In the genomic region with DNA sequence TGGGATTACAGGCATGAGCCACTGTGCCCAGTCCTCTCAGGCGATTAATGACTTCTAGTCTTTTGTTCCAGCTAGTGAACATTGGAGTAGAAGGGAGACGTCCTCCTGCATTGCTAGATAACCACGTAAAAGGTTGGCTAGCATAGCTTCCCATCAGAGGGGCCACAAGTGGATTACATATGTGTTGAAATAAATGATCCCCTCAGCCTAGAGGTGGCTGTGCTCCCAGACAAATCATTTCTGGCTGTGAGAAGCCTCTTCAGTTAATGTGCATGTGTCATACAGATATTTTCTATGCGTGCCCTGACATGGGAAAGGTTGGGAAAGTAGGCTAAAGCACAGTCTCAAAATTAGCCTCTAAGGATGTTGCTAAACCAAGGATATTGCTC, we compare ENCODE assay signal across 20 cellular contexts. TPM values are rescaled to one million over a fixed set of nuclear protein-coding genes. Genes with fewer than 3 reads are reported as not detected.
DNase-seq lines count a peak whose midpoint lies in the region; ATAC-seq and TF ChIP-seq lines count a peak whose summit lies in the region.
"Had no signal": no experiment of that assay in that cellular context is flagged by ENCODE, and none has a peak within 500 bp of the region (broad histone marks: within the 10 kb centered on the region; RNA-seq: fewer than 3 reads in every experiment).

No MANE protein-coding gene starts in this region.

- H3K4me3 ChIP-seq in CD8-positive, alpha-beta T cell (ENCODE audit: low read depth, low read length): no peak overlapping the region
- H3K4me3 ChIP-seq in fibroblast of mammary gland (ENCODE audit: control insufficient read depth, low read depth, low read length): no peak overlapping the region
- H3K4me3 ChIP-seq in sigmoid colon: no peak overlapping the region
- H3K4me3 ChIP-seq: BLaER1, upper lobe of left lung had no signal

- no peaks in the 10 kb centered on the region for H3K27me3 Mint-ChIP-seq in CD8-positive, alpha-beta T cell (ENCODE audit: low read depth)

- H3K4me1 Mint-ChIP-seq in CD8-positive, alpha-beta T cell (ENCODE audit: low read depth): peaks cover 91% of the 10 kb centered on the region

- H3K27me3 ChIP-seq in CD8-positive, alpha-beta T cell (ENCODE audit: insufficient read depth, low read length): no peaks in the 10 kb centered on the region
- H3K27me3 ChIP-seq in sigmoid colon: no peaks in the 10 kb centered on the region
- H3K27me3 ChIP-seq: BLaER1, upper lobe of left lung had no signal

- CTCF ChIA-PET in CD8-positive, alpha-beta T cell (lab: Charles Lee): interaction anchor here (0.8 to 3.3 kb wide), 7 partner anchors 12 to 1118 kb away, joined by 3 to 15 read pairs (median 5); a partner anchor contains a TSS

- no peak for TF ChIP-seq POLR2A in sigmoid colon (IDR thresholded peaks at IDR 0.05)

- peak overlapping the region; percentile 19 for H3K4me3 Mint-ChIP-seq in CD8-positive, alpha-beta T cell
- H3K4me3 Mint-ChIP-seq: activated T-cell treated with anti-CD3 and anti-CD28 coated beads, Interleukin-2, amount 50 U/mL, for 72 hours had no signal

- no peak overlapping the region for H3K27ac Mint-ChIP-seq in CD8-positive, alpha-beta T cell
- H3K27ac Mint-ChIP-seq: activated T-cell treated with anti-CD3 and anti-CD28 coated beads, Interleukin-2, amount 50 U/mL, for 72 hours had no signal

- H3K27ac ChIP-seq in CD8-positive, alpha-beta T cell (ENCODE audit: low read depth, low read length): no peak overlapping the region
- H3K27ac ChIP-seq in sigmoid colon: peak overlapping the region; percentile 3 to 34 (median 18)
- H3K27ac ChIP-seq: BLaER1 had no signal

- no peaks in the 10 kb centered on the region for H3K36me3 ChIP-seq in CD8-positive, alpha-beta T cell (ENCODE audit: insufficient read depth, low read length)
- H3K36me3 ChIP-seq in sigmoid colon: no peaks in the 10 kb centered on the region
- H3K36me3 ChIP-seq: upper lobe of left lung had no signal

- DNase-seq in CD8-positive, alpha-beta T cell: no peak
- peak; percentile 67 for DNase-seq in NCI-H446 treated with DMSO at 0.1 percent for 48 hours (lab: John Stamatoyannopoulos, UW)
- DNase-seq in fibroblast of mammary gland (ENCODE audit: low read depth): peak; percentile 80
- DNase-seq in sigmoid colon: no peak
- no peak for DNase-seq in activated T-cell treated with anti-CD3 and anti-CD28 coated beads, Interleukin-2, amount 50 U/mL, for 48 hours
- no peak for DNase-seq in stimulated activated naive CD8-positive, alpha-beta T cell treated with anti-CD3 and anti-CD28 coated beads, Interleukin-15, Interleukin-2, amounts not matched to agents 100 U/mL and 50 U/mL, for 24 hours
- no peak for DNase-seq in activated CD4-positive, alpha-beta T cell treated with anti-CD3 and anti-CD28 coated beads for 4 hours
- DNase-seq: activated CD4-positive, alpha-beta T cell treated with anti-CD3 and anti-CD28 coated beads, Interleukin-2, amount 50 U/mL, for 1 hour; activated T-cell treated with anti-CD3 and anti-CD28 coated beads, Interleukin-2, amount 50 U/mL, for 72 hours; aorta; dermis blood vessel endothelial cell; H7; KBM-7; NCI-H1694; RPMI8226; stimulated activated CD8-positive, alpha-beta memory T cell treated with anti-CD3 and anti-CD28 coated beads, Interleukin-4, amount 100 ng/mL, for 48 hours; T-helper 9 cell; upper lobe of left lung had no signal

- intact Hi-C loops in CD8-positive, alpha-beta T cell (cut with DNase I, micrococcal nuclease): loop anchor here in 1 of 2 experiments (5.0 kb wide), 1 partner anchor 35 kb away; no protein-coding TSS in a partner anchor
- intact Hi-C loops in sigmoid colon (cut with DNase I): no loop called here

- no peak for ATAC-seq in CD8-positive, alpha-beta T cell
- no peak for ATAC-seq in stimulated activated naive CD8-positive, alpha-beta T cell treated with anti-CD3 and anti-CD28 coated beads, Interleukin-15, Interleukin-2, amounts not matched to agents 100 U/mL and 50 U/mL, for 24 hours
- no peak for ATAC-seq in GM18861 (IDR thresholded peaks at IDR 0.05; ENCODE audit: unreplicated experiment)
- ATAC-seq: activated T-cell treated with anti-CD3 and anti-CD28 coated beads, Interleukin-2, amount 50 U/mL, for 72 hours had no signal

- WGBS in sigmoid colon, 2 donors: 70 to 89% methylated on average over 4 of the region's 4 CpGs

- TF ChIP-seq EP300 in sigmoid colon (IDR thresholded peaks at IDR 0.05): no peak

- POLR2A ChIA-PET in CD8-positive, alpha-beta T cell (lab: Charles Lee): interaction anchor here (0.9 to 2.9 kb wide), 3 partner anchors 16 to 31 kb away, joined by 3 to 8 read pairs (median 7); no protein-coding TSS in a partner anchor

- H3K9me3 ChIP-seq in CD8-positive, alpha-beta T cell (ENCODE audit: low read length): no peaks in the 10 kb centered on the region
- H3K9me3 ChIP-seq in sigmoid colon: no peaks in the 10 kb centered on the region
- H3K9me3 ChIP-seq: upper lobe of left lung had no signal

- peaks cover 87% of the 10 kb centered on the region for H3K4me1 ChIP-seq in CD8-positive, alpha-beta T cell (ENCODE audit: insufficient read depth, low read length)
- peaks cover 0 to 95% (median 66%) of the 10 kb centered on the region in 4 donors for H3K4me1 ChIP-seq in sigmoid colon

- H3K36me3 Mint-ChIP-seq in CD8-positive, alpha-beta T cell: peaks cover 10% of the 10 kb centered on the region

- no peaks in the 10 kb centered on the region for H3K9me3 Mint-ChIP-seq in CD8-positive, alpha-beta T cell
- H3K9me3 Mint-ChIP-seq: activated T-cell treated with anti-CD3 and anti-CD28 coated beads, Interleukin-2, amount 50 U/mL, for 72 hours had no signal

- TF ChIP-seq CTCF in CD8-positive, alpha-beta T cell (IDR thresholded peaks at IDR 0.05): no peak
- TF ChIP-seq CTCF in fibroblast of mammary gland (conservative IDR thresholded peaks at IDR 0.05; ENCODE audit: control insufficient read depth, insufficient read depth, low read depth, low read length) (no peak), sigmoid colon (IDR thresholded peaks at IDR 0.05) (no peak)

RNA-seq across cellular contexts. Expression of a gene that starts 17.7 kb away (rescaled TPM):
- total RNA-seq in CD8-positive, alpha-beta T cell: 100 to 1,000 TPM; 264 to 275 TPM
- total RNA-seq in sigmoid colon: 10 to 100 TPM; 46.4 to 66.5 (median 64.8) TPM
- polyA plus RNA-seq in sigmoid colon: 10 to 100 TPM; 20.4 to 31.4 (median 26.4) TPM

Comparison
In these comparisons a context has a peak if more than half of its experiments do, and no peak if none do; other contexts are left out.
1. DNase-seq: peak in NCI-H446 treated with DMSO at 0.1 percent for 48 hours (single experiment) and fibroblast of mammary gland (single experiment); none in CD8-positive, alpha-beta T cell (0 of 7), sigmoid colon (single experiment), activated T-cell treated with anti-CD3 and anti-CD28 coated beads, Interleukin-2, amount 50 U/mL, for 48 hours (0 of 2), stimulated activated naive CD8-positive, alpha-beta T cell treated with anti-CD3 and anti-CD28 coated beads, Interleukin-15, Interleukin-2, amounts not matched to agents 100 U/mL and 50 U/mL, for 24 hours (single experiment) and activated CD4-positive, alpha-beta T cell treated with anti-CD3 and anti-CD28 coated beads for 4 hours (0 of 2).